2 cellular contexts compared by ENCODE assay signal in genomic region chr2:222950886-222951285, GRCh38.
A peak's percentile ranks its signal among the peaks of the same experiment; 100 is the strongest.
TF ChIP-seq lines count a peak whose summit lies in the region.

No MANE protein-coding gene starts in this region.

TF ChIP-seq in SK-N-SH, 30 proteins besides CTCF, POLR2A, EP300 and RAD21 (continues in another document):
- 0 out of 2 replicates have a peak, but pooled peaks have one; percentile 18 for TF ChIP-seq REST (IDR thresholded peaks at IDR 0.05; ENCODE audit: low read depth, low read length)
- no peak for TF ChIP-seq ZBTB33 (IDR thresholded peaks at IDR 0.05; ENCODE audit: borderline replicate concordance, low read depth)
- no peak for TF ChIP-seq EZH2phosphoT487 (IDR thresholded peaks at IDR 0.05; ENCODE audit: borderline replicate concordance, low read depth)
- peak; percentile 78 for TF ChIP-seq FOXM1 (IDR thresholded peaks at IDR 0.05; ENCODE audit: low read depth)
- TF ChIP-seq NRF1 (IDR thresholded peaks at IDR 0.05; ENCODE audit: low read depth, low read length) = no peak
- no peak for TF ChIP-seq CHD2 (IDR thresholded peaks at IDR 0.05; ENCODE audit: low read length, partially characterized antibody)
- TF ChIP-seq RXRA (IDR thresholded peaks at IDR 0.05; ENCODE audit: borderline replicate concordance, low read depth) = peak; percentile 53; the same call in 1 of the 2 replicates
- peak; percentile 50; the same call in 1 of the 2 replicates for TF ChIP-seq ELF1 (IDR thresholded peaks at IDR 0.05)
- TF ChIP-seq SMC3 (IDR thresholded peaks at IDR 0.05; ENCODE audit: low read depth, low read length) = no peak
- TF ChIP-seq GATA2 (CRISPR knock-in tag; IDR thresholded peaks at IDR 0.05) = no peak
- TF ChIP-seq TEAD4 (IDR thresholded peaks at IDR 0.05; ENCODE audit: borderline replicate concordance, insufficient read depth) = peak; percentile 67
- TF ChIP-seq YY1 (IDR thresholded peaks at IDR 0.05; ENCODE audit: low read depth) = peak; percentile 59; the same call in 1 of the 2 replicates
- no peak for TF ChIP-seq TAF1 (IDR thresholded peaks at IDR 0.05; ENCODE audit: borderline replicate concordance, low read depth, low read length)
- TF ChIP-seq USF1 (IDR thresholded peaks at IDR 0.05; ENCODE audit: borderline replicate concordance, low read depth) = no peak
- no peak for TF ChIP-seq MXI1 (IDR thresholded peaks at IDR 0.05; ENCODE audit: low read depth, low read length)
- 0 out of 2 replicates have a peak, but pooled peaks have one; percentile 28 for TF ChIP-seq GABPA (IDR thresholded peaks at IDR 0.05; ENCODE audit: low read depth)
- TF ChIP-seq MAX (IDR thresholded peaks at IDR 0.05; ENCODE audit: low read depth) = peak; percentile 48; the same call in 1 of the 2 replicates
- TF ChIP-seq FOSL2 (IDR thresholded peaks at IDR 0.05; ENCODE audit: borderline replicate concordance, low read depth) = peak; percentile 86
- TF ChIP-seq FOXJ3 (CRISPR knock-in tag; IDR thresholded peaks at IDR 0.05) = no peak
- peak; percentile 92 for TF ChIP-seq JUND (IDR thresholded peaks at IDR 0.05)
- TF ChIP-seq POLR2AphosphoS5 (IDR thresholded peaks at IDR 0.05; ENCODE audit: low read depth, low read length) = peak; percentile 54; the same call in 1 of the 2 replicates
- TF ChIP-seq IRF3 (IDR thresholded peaks at IDR 0.05; ENCODE audit: low read depth, low read length) = no peak
- peak; percentile 90 for TF ChIP-seq TCF12 (IDR thresholded peaks at IDR 0.05)
- TF ChIP-seq RCOR1 (IDR thresholded peaks at IDR 0.05; ENCODE audit: low read length) = no peak
- peak; percentile 81; the same call in 1 of the 2 replicates for TF ChIP-seq SIN3A (IDR thresholded peaks at IDR 0.05; ENCODE audit: borderline replicate concordance, low read depth, low read length)
- TF ChIP-seq MEF2A (IDR thresholded peaks at IDR 0.05; ENCODE audit: borderline replicate concordance, low read depth) = no peak
- TF ChIP-seq NFIC (IDR thresholded peaks at IDR 0.05; ENCODE audit: borderline replicate concordance) = peak; percentile 58

TF ChIP-seq in HEK293T, 16 proteins besides CTCF, POLR2A, EP300 and RAD21 (continued from another document):
- no peak for TF ChIP-seq PKNOX1 (IDR thresholded peaks at IDR 0.05)
